1 cellular context compared by ENCODE assay signal in the genomic region with DNA sequence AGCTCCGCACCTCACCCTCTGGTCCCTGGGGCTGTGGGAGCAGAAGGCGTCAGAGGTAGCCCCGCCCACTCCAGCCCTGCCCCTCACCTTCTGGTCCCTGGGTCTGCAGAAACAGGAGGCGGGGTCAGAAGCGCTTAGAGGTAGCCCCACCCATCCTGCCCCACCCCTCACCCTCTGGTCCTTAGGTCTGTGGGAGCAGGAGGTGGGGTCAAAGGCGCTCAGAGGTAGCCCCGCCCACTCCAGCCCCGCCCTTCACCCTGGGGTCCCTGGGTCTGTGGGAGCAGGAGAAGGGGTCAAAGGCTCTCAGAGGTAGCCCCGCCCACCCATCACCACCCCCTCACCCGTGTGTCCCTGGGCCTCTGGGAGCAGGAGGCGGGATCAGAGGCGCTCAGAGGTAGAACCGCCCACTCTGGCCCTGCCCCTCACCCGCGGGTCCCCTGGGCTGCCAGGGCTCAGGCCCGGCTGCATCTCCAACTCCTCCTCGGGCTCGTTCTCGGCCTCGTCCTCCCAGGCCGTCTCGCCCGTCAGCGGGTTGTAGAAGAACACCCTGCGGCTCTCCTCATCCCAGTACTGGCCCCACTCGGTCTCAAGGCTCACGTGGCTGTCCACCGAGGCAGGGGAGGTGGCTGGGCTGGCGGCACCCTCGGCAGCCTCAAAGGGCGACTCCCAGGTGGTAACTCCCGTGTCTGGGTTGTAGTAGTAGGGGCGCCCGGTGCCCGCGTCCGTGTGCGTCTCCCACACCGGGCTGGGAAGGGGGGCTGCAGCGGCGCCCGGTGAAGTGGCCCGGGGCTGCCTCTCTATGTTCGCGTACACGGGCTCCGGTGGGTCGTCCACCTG.
TF ChIP-seq lines count a peak whose summit lies in the region.

No MANE protein-coding gene starts in this region.

TF ChIP-seq in SK-N-SH, 30 proteins besides CTCF, POLR2A, EP300 and RAD21 (continued from another document):
- TF ChIP-seq, protein P1, sequence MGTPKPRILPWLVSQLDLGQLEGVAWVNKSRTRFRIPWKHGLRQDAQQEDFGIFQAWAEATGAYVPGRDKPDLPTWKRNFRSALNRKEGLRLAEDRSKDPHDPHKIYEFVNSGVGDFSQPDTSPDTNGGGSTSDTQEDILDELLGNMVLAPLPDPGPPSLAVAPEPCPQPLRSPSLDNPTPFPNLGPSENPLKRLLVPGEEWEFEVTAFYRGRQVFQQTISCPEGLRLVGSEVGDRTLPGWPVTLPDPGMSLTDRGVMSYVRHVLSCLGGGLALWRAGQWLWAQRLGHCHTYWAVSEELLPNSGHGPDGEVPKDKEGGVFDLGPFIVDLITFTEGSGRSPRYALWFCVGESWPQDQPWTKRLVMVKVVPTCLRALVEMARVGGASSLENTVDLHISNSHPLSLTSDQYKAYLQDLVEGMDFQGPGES (IDR thresholded peaks at IDR 0.05; ENCODE audit: low read depth, low read length) = no peak
- TF ChIP-seq TCF12 (IDR thresholded peaks at IDR 0.05) (no peak), GATA2 (CRISPR knock-in tag; IDR thresholded peaks at IDR 0.05) (no peak)
